In genomic region chr20:51077601-51078000, GRCh38 we compare ENCODE assay signal across 2 cellular contexts.
TF ChIP-seq lines count a peak whose summit lies in the region.

No MANE protein-coding gene starts in this region.

TF ChIP-seq in GM23338, 12 proteins besides CTCF, POLR2A, EP300 and RAD21 (continued from another document):
- TF ChIP-seq ETS1 (IDR thresholded peaks at IDR 0.05) (no peak), POLR2AphosphoS5 (IDR thresholded peaks at IDR 0.05; ENCODE audit: low read depth) (no peak), ZNF331 (CRISPR knock-in tag; IDR thresholded peaks at IDR 0.05; ENCODE audit: low read depth) (no peak), NANOG (IDR thresholded peaks at IDR 0.05; ENCODE audit: borderline replicate concordance) (no peak), ZNF114 (CRISPR knock-in tag; IDR thresholded peaks at IDR 0.05) (no peak), ZNF462 (CRISPR knock-in tag; IDR thresholded peaks at IDR 0.05) (no peak), EZH2 (IDR thresholded peaks at IDR 0.05; ENCODE audit: low read depth, unreplicated experiment) (no peak), EZH2phosphoT487 (IDR thresholded peaks at IDR 0.05; ENCODE audit: unreplicated experiment) (no peak), CREB1 (CRISPR knock-in tag; IDR thresholded peaks at IDR 0.05; ENCODE audit: low read depth) (no peak)

TF ChIP-seq in neural cell, 6 proteins besides CTCF, POLR2A, EP300 and RAD21:
- TF ChIP-seq REST (IDR thresholded peaks at IDR 0.05; ENCODE audit: borderline replicate concordance) (no peak), EZH2 (IDR thresholded peaks at IDR 0.05; ENCODE audit: borderline replicate concordance, insufficient read depth, low read length, poor library complexity, severe bottlenecking) (no peak), SMC3 (conservative IDR thresholded peaks at IDR 0.05; ENCODE audit: poor library complexity) (no peak), TAF1 (IDR thresholded peaks at IDR 0.05; ENCODE audit: low read depth) (no peak), POLR2AphosphoS5 (IDR thresholded peaks at IDR 0.05) (peak; percentile 62), MXI1 (conservative IDR thresholded peaks at IDR 0.05; ENCODE audit: poor library complexity, severe bottlenecking) (peak; percentile 10)
TF ChIP-seq in neural cell: peak in this region for 2.
